28 cellular contexts compared by ENCODE assay signal in the genomic region with DNA sequence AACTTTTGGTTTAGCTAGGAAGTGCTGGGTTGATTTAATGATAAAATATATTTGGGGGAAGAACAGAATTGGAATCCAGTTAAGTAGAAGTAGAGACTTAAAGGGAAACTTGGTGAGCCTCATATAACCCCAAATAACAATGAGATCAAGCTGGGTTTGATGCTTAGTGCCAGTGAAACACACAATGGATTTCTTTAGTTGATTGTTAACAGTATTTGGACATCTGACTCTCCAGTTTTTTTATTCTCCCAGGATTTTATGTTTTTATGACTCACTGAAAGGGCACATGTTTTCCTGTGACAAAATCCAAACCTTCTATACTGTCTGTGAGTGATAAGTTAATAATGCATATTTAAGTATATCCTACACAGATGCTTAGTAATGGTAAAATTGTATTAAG. TPM values are rescaled to one million over a fixed set of nuclear protein-coding genes. Genes with fewer than 3 reads are reported as not detected.
"Had no signal": no experiment of that assay in that cellular context is flagged by ENCODE, and none has a peak within 500 bp of the region (broad histone marks: within the 10 kb centered on the region; RNA-seq: fewer than 3 reads in every experiment).

No MANE protein-coding gene starts in this region.

- H3K36me3 ChIP-seq: esophagus muscularis mucosa, gastroesophageal sphincter, left lung, lower lobe of right lung, spleen, thoracic aorta, transverse colon had no signal

- H3K9me3 Mint-ChIP-seq: dendritic cell treated with granulocyte-macrophage colony-stimulating factor and Interleukin-4, amounts not matched to agents 40 ng/mL and 50 ng/mL, for 4 days; natural killer cell treated with Interleukin-12 subunit alpha and Interleukin-12 subunit beta and Interleukin-15 and Interleukin-18, amount 100 ng/mL, for 72 hours; stimulated activated naive B cell treated with anti-CD40 and anti-IgM and Interleukin-4, amounts not matched to agents 10 μg/mL and 1 μg/mL and 100 μg/mL, for 72 hours; stimulated activated naive CD8-positive, alpha-beta T cell treated with anti-CD3 and anti-CD28 coated beads, Interleukin-15, amount 100 ng/mL, for 72 hours had no signal

- DNase-seq: effector memory CD8-positive, alpha-beta T cell; glutamatergic neuron; immature natural killer cell; left lung; lower lobe of right lung; mesenchymal stem cell; midbrain; psoas muscle; spleen; stimulated activated CD4-positive, alpha-beta T cell treated with anti-CD3 and anti-CD28 coated beads, Interleukin-15, amount 100 ng/mL, for 24 hours; stimulated activated CD4-positive, alpha-beta T cell treated with anti-CD3 and anti-CD28 coated beads, Interleukin-1b, Interleukin-23, amount 100 ng/mL, for 48 hours; stimulated activated CD4-positive, alpha-beta T cell treated with anti-CD3 and anti-CD28 coated beads, Interleukin-4, amount 100 ng/mL, for 4 hours; stimulated activated naive B cell treated with anti-CD40 and anti-IgM and Interleukin-4, amounts not matched to agents 10 μg/mL and 1 μg/mL and 100 μg/mL, for 72 hours; stimulated activated naive CD8-positive, alpha-beta T cell treated with anti-CD3 and anti-CD28 coated beads, Interleukin-15, amount 100 ng/mL, for 72 hours; substantia nigra; transverse colon had no signal

- H3K27ac Mint-ChIP-seq: dendritic cell treated with granulocyte-macrophage colony-stimulating factor and Interleukin-4, amounts not matched to agents 40 ng/mL and 50 ng/mL, for 4 days; effector memory CD8-positive, alpha-beta T cell; immature natural killer cell; natural killer cell treated with Interleukin-12 subunit alpha and Interleukin-12 subunit beta and Interleukin-15 and Interleukin-18, amount 100 ng/mL, for 72 hours; stimulated activated naive B cell treated with anti-CD40 and anti-IgM and Interleukin-4, amounts not matched to agents 10 μg/mL and 1 μg/mL and 100 μg/mL, for 72 hours; stimulated activated naive CD8-positive, alpha-beta T cell treated with anti-CD3 and anti-CD28 coated beads, Interleukin-15, amount 100 ng/mL, for 72 hours had no signal

- H3K4me3 ChIP-seq: esophagus muscularis mucosa, gastroesophageal sphincter, left lung, lower lobe of right lung, psoas muscle, spleen, thoracic aorta, transverse colon had no signal

- FAIRE-seq: keratinocyte had no signal

- H3K36me3 Mint-ChIP-seq: immature natural killer cell had no signal

- H3K27ac ChIP-seq: epithelial cell of prostate, esophagus muscularis mucosa, gastroesophageal sphincter, left lung, lower lobe of right lung, psoas muscle, spleen, thoracic aorta, transverse colon had no signal

- H3K4me3 Mint-ChIP-seq: dendritic cell treated with granulocyte-macrophage colony-stimulating factor and Interleukin-4, amounts not matched to agents 40 ng/mL and 50 ng/mL, for 4 days had no signal

- H3K9me3 ChIP-seq: esophagus muscularis mucosa, left lung, lower lobe of right lung, psoas muscle, thoracic aorta, transverse colon had no signal

- ATAC-seq: effector memory CD8-positive, alpha-beta T cell; gastroesophageal sphincter; left lung; lower lobe of right lung; natural killer cell treated with Interleukin-12 subunit alpha and Interleukin-12 subunit beta and Interleukin-15 and Interleukin-18, amount 100 ng/mL, for 72 hours; psoas muscle; sciatic nerve; stimulated activated naive B cell treated with anti-CD40 and anti-IgM and Interleukin-4, amounts not matched to agents 10 μg/mL and 1 μg/mL and 100 μg/mL, for 72 hours; stimulated activated naive CD8-positive, alpha-beta T cell treated with anti-CD3 and anti-CD28 coated beads, Interleukin-15, amount 100 ng/mL, for 72 hours had no signal

RNA-seq across cellular contexts. Expression of a gene that starts 2.7 kb away (rescaled TPM):
- total RNA-seq: esophagus muscularis mucosa; fibroblast of villous mesenchyme; gastroesophageal sphincter; left lung; lower lobe of right lung; natural killer cell treated with Interleukin-12 subunit alpha and Interleukin-12 subunit beta and Interleukin-15 and Interleukin-18, amount 100 ng/mL, for 72 hours; omental fat pad; psoas muscle; sciatic nerve; skeletal muscle tissue; spleen; thoracic aorta; transverse colon; ureter had no signal
- polyA plus RNA-seq: immature natural killer cell, keratinocyte, psoas muscle, spleen had no signal
